Comparison of ENCODE assay signal across 38 cellular contexts in genomic region chr2:68607837-68608236, GRCh38. TPM values are rescaled to one million over a fixed set of nuclear protein-coding genes. Genes with fewer than 3 reads are reported as not detected.
"Had no signal": no experiment of that assay in that cellular context is flagged by ENCODE, and none has a peak within 500 bp of the region (broad histone marks: within the 10 kb centered on the region; RNA-seq: fewer than 3 reads in every experiment).

No MANE protein-coding gene starts in this region.

- ATAC-seq: activated naive CD4-positive, alpha-beta T cell treated with anti-CD3 and anti-CD28 coated beads, Interleukin-2, amount 50 U/mL, for 72 hours; activated naive CD8-positive, alpha-beta T cell treated with anti-CD3 and anti-CD28 coated beads, Interleukin-2, amount 50 U/mL, for 24 hours; activated T-cell treated with anti-CD3 and anti-CD28 coated beads, Interleukin-2, amount 50 U/mL, for 4 hours; activated T-cell treated with anti-CD3 and anti-CD28 coated beads, Interleukin-2, amount 50 U/mL, for 72 hours; activated T-helper 17 cell treated with anti-CD3 and anti-CD28 coated beads, Interleukin-2, amount 50 U/mL, for 72 hours; body of pancreas had no signal

- H3K27me3 Mint-ChIP-seq: activated naive CD4-positive, alpha-beta T cell treated with anti-CD3 and anti-CD28 coated beads, Interleukin-2, amount 10 ng/mL, durations not matched to agents 7 days and 5 days; activated naive CD4-positive, alpha-beta T cell treated with anti-CD3 and anti-CD28 coated beads, Interleukin-2, amount 50 U/mL, for 24 hours; activated naive CD8-positive, alpha-beta T cell; activated naive CD8-positive, alpha-beta T cell treated with anti-CD3 and anti-CD28 coated beads for 36 hours; activated T-cell treated with anti-CD3 and anti-CD28 coated beads, Interleukin-2, amount 50 U/mL, for 24 hours; central memory CD8-positive, alpha-beta T cell had no signal

- DNase-seq: activated effector memory CD4-positive, alpha-beta T cell treated with anti-CD3 and anti-CD28 coated beads, Interleukin-2, amount 50 U/mL, for 16 hours; activated effector memory CD4-positive, alpha-beta T cell treated with Interleukin-2 at 50 U/mL for 16 hours; activated gamma-delta T cell; activated gamma-delta T cell treated with Interleukin-2 at 50 U/mL for 16 hours; activated naive CD4-positive, alpha-beta T cell; activated naive CD4-positive, alpha-beta T cell treated with anti-CD3 and anti-CD28 coated beads for 36 hours; activated naive CD4-positive, alpha-beta T cell treated with anti-CD3 and anti-CD28 coated beads, Interleukin-2, amount 10 ng/mL, durations not matched to agents 7 days and 5 days; activated naive CD4-positive, alpha-beta T cell treated with anti-CD3 and anti-CD28 coated beads, Interleukin-2, amount 50 U/mL, for 16 hours; activated naive CD4-positive, alpha-beta T cell treated with Interleukin-2 at 50 U/mL for 16 hours; activated naive CD8-positive, alpha-beta T cell treated with anti-CD3 and anti-CD28 coated beads for 36 hours; activated naive CD8-positive, alpha-beta T cell treated with anti-CD3 and anti-CD28 coated beads, Interleukin-2, amount 10 ng/mL, durations not matched to agents 7 days and 5 days; activated naive CD8-positive, alpha-beta T cell treated with anti-CD3 and anti-CD28 coated beads, Interleukin-2, amount 50 U/mL, for 24 hours; activated T-cell treated with anti-CD3 and anti-CD28 coated beads, Interleukin-2, amount 50 U/mL, for 1 hour; activated T-cell treated with anti-CD3 and anti-CD28 coated beads, Interleukin-2, amount 50 U/mL, for 24 hours; activated T-cell treated with anti-CD3 and anti-CD28 coated beads, Interleukin-2, amount 50 U/mL, for 4 hours; activated T-cell treated with anti-CD3 and anti-CD28 coated beads, Interleukin-2, amount 50 U/mL, for 48 hours; activated T-cell treated with anti-CD3 and anti-CD28 coated beads, Interleukin-2, amount 50 U/mL, for 72 hours; adrenal gland; amniotic stem cell; amygdala; anterior cingulate cortex; aorta; body of pancreas; brain microvascular endothelial cell; caudate nucleus; central memory CD4-positive, alpha-beta T cell; cerebellar nuclear complex had no signal

- H3K4me3 Mint-ChIP-seq: activated naive CD4-positive, alpha-beta T cell treated with anti-CD3 and anti-CD28 coated beads for 36 hours; activated naive CD4-positive, alpha-beta T cell treated with anti-CD3 and anti-CD28 coated beads, Interleukin-2, amount 10 ng/mL, durations not matched to agents 7 days and 5 days; activated naive CD4-positive, alpha-beta T cell treated with anti-CD3 and anti-CD28 coated beads, Interleukin-2, amount 50 U/mL, for 24 hours; activated naive CD8-positive, alpha-beta T cell; activated naive CD8-positive, alpha-beta T cell treated with anti-CD3 and anti-CD28 coated beads for 36 hours; activated naive CD8-positive, alpha-beta T cell treated with anti-CD3 and anti-CD28 coated beads, Interleukin-2, amount 10 ng/mL, durations not matched to agents 7 days and 5 days; activated naive CD8-positive, alpha-beta T cell treated with anti-CD3 and anti-CD28 coated beads, Interleukin-2, amount 50 U/mL, for 24 hours; activated T-cell treated with anti-CD3 and anti-CD28 coated beads, Interleukin-2, amount 50 U/mL, for 24 hours; activated T-cell treated with anti-CD3 and anti-CD28 coated beads, Interleukin-2, amount 50 U/mL, for 4 hours; activated T-cell treated with anti-CD3 and anti-CD28 coated beads, Interleukin-2, amount 50 U/mL, for 72 hours; activated T-helper 1 cell treated with anti-CD3 and anti-CD28 coated beads, Interleukin-12 subunit alpha, Interleukin-12 subunit beta, Interleukin-2, Interleukin-4 antibody, amounts not matched to agents 30 ng/mL and 10 ng/mL and 1 ng/mL, durations not matched to agents 14 hours and 24 hours and 36 hours; activated T-helper 17 cell treated with anti-CD3 and anti-CD28 coated beads, Interleukin-2, amount 50 U/mL, for 72 hours; brain; central memory CD8-positive, alpha-beta T cell had no signal

- H3K4me1 Mint-ChIP-seq: activated naive CD4-positive, alpha-beta T cell treated with anti-CD3 and anti-CD28 coated beads, Interleukin-2, amount 10 ng/mL, durations not matched to agents 7 days and 5 days; activated naive CD8-positive, alpha-beta T cell treated with anti-CD3 and anti-CD28 coated beads for 36 hours; activated naive CD8-positive, alpha-beta T cell treated with anti-CD3 and anti-CD28 coated beads, Interleukin-2, amount 50 U/mL, for 24 hours; activated T-helper 17 cell treated with anti-CD3 and anti-CD28 coated beads, Interleukin-2, amount 50 U/mL, for 72 hours; brain; central memory CD8-positive, alpha-beta T cell had no signal

- H3K27ac Mint-ChIP-seq: activated naive CD4-positive, alpha-beta T cell treated with anti-CD3 and anti-CD28 coated beads for 36 hours; activated naive CD4-positive, alpha-beta T cell treated with anti-CD3 and anti-CD28 coated beads, Interleukin-2, amount 10 ng/mL, durations not matched to agents 7 days and 5 days; activated naive CD4-positive, alpha-beta T cell treated with anti-CD3 and anti-CD28 coated beads, Interleukin-2, amount 50 U/mL, for 24 hours; activated naive CD4-positive, alpha-beta T cell treated with anti-CD3 and anti-CD28 coated beads, Interleukin-2, amount 50 U/mL, for 72 hours; activated naive CD8-positive, alpha-beta T cell; activated naive CD8-positive, alpha-beta T cell treated with anti-CD3 and anti-CD28 coated beads for 36 hours; activated naive CD8-positive, alpha-beta T cell treated with anti-CD3 and anti-CD28 coated beads, Interleukin-2, amount 10 ng/mL, durations not matched to agents 7 days and 5 days; activated naive CD8-positive, alpha-beta T cell treated with anti-CD3 and anti-CD28 coated beads, Interleukin-2, amount 50 U/mL, for 24 hours; activated T-cell treated with anti-CD3 and anti-CD28 coated beads, Interleukin-2, amount 50 U/mL, for 24 hours; activated T-cell treated with anti-CD3 and anti-CD28 coated beads, Interleukin-2, amount 50 U/mL, for 72 hours; activated T-helper 1 cell treated with anti-CD3 and anti-CD28 coated beads, Interleukin-12 subunit alpha, Interleukin-12 subunit beta, Interleukin-2, Interleukin-4 antibody, amounts not matched to agents 30 ng/mL and 10 ng/mL and 1 ng/mL, durations not matched to agents 14 hours and 24 hours and 36 hours; activated T-helper 17 cell treated with anti-CD3 and anti-CD28 coated beads, Interleukin-2, amount 50 U/mL, for 72 hours; activated T-helper 2 cell treated with anti-CD3 and anti-CD28 coated beads, Interferon-gamma antibody, Interleukin-2, Interleukin-4, amounts not matched to agents 10 μg/mL and 5 μg/mL and 100 μg/mL, durations not matched to agents 14 hours and 24 hours and 36 hours; brain had no signal

- H3K36me3 Mint-ChIP-seq: activated naive CD4-positive, alpha-beta T cell treated with anti-CD3 and anti-CD28 coated beads, Interleukin-2, amount 10 ng/mL, durations not matched to agents 7 days and 5 days; brain had no signal

RNA-seq across cellular contexts. Expression of gene PROKR1, which starts 35.5 kb away (rescaled TPM):
- total RNA-seq: activated naive CD4-positive, alpha-beta T cell treated with anti-CD3 and anti-CD28 coated beads for 36 hours; activated naive CD4-positive, alpha-beta T cell treated with anti-CD3 and anti-CD28 coated beads, Interleukin-2, amount 50 U/mL, for 72 hours; activated naive CD8-positive, alpha-beta T cell treated with anti-CD3 and anti-CD28 coated beads, Interleukin-2, amount 10 ng/mL, durations not matched to agents 7 days and 5 days; activated T-cell treated with anti-CD3 and anti-CD28 coated beads, Interleukin-2, amount 50 U/mL, for 72 hours; activated T-helper 1 cell treated with anti-CD3 and anti-CD28 coated beads, Interleukin-12 subunit alpha, Interleukin-12 subunit beta, Interleukin-2, Interleukin-4 antibody, amounts not matched to agents 30 ng/mL and 10 ng/mL and 1 ng/mL, durations not matched to agents 14 hours and 24 hours and 36 hours; activated T-helper 17 cell treated with anti-CD3 and anti-CD28 coated beads, Interleukin-2, amount 50 U/mL, for 72 hours; activated T-helper 2 cell treated with anti-CD3 and anti-CD28 coated beads, Interferon-gamma antibody, Interleukin-2, Interleukin-4, amounts not matched to agents 10 μg/mL and 5 μg/mL and 100 μg/mL, durations not matched to agents 14 hours and 24 hours and 36 hours; aorta; ascending aorta; body of pancreas; bronchial epithelial cell had no signal
- polyA plus RNA-seq: aorta, cardiac muscle cell had no signal
